2 cellular contexts compared by ENCODE assay signal in the genomic region with DNA sequence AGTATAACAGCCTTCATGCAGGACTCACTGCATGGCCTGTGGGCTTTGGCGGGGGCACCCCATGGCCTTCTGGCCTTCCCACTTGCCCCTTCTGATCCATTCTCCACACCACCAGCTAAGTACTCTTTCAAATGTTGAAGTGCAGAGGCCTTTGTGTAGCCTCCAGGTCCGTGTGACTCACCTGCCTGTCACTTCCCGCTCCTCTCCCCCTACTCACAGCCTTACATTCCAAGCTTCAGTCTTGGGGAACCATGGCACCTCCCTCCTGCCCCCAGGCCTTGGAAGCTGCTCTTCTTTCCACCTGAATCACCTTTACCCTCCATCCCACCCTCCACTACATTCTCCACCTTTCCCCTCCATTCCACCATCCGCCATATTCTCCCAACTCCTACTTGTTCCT.
TF ChIP-seq lines count a peak whose summit lies in the region.

No MANE protein-coding gene starts in this region.

TF ChIP-seq in HCT116, 20 proteins besides CTCF, POLR2A, EP300 and RAD21 (continued from another document):
- peak; percentile 95 for TF ChIP-seq JUND (IDR thresholded peaks at IDR 0.05)
- peak; percentile 59 for TF ChIP-seq ZBTB33 (IDR thresholded peaks at IDR 0.05; ENCODE audit: extremely low read depth, insufficient replicate concordance, low read length)
- 0 out of 2 replicates have a peak, but pooled peaks have one; percentile 35 for TF ChIP-seq SRF (IDR thresholded peaks at IDR 0.05; ENCODE audit: low read depth)
- no peak for TF ChIP-seq REST (IDR thresholded peaks at IDR 0.05; ENCODE audit: low read depth)
- TF ChIP-seq CBX3 (IDR thresholded peaks at IDR 0.05; ENCODE audit: low read depth), result peak; percentile 76
- TF ChIP-seq EZH2 (IDR thresholded peaks at IDR 0.05), result no peak

TF ChIP-seq in SK-N-SH treated with all-trans-retinoic acid at 6 μM for 48 hours, 23 proteins besides CTCF, POLR2A, EP300 and RAD21 (continued from another document):
- no peak for TF ChIP-seq PPARA (CRISPR knock-in tag; IDR thresholded peaks at IDR 0.05; ENCODE audit: borderline replicate concordance)
- TF ChIP-seq TOX (CRISPR knock-in tag; IDR thresholded peaks at IDR 0.05; ENCODE audit: borderline replicate concordance), result no peak
- TF ChIP-seq ZC3H10 (CRISPR knock-in tag; IDR thresholded peaks at IDR 0.05), result no peak
- TF ChIP-seq GLIS3 (CRISPR knock-in tag; IDR thresholded peaks at IDR 0.05), result no peak
